Comparison of ENCODE assay signal across 10 cellular contexts in genomic region chr5:144944936-144945335, GRCh38.
"Had no signal": no experiment of that assay in that cellular context is flagged by ENCODE, and none has a peak within 500 bp of the region (broad histone marks: within the 10 kb centered on the region; RNA-seq: fewer than 3 reads in every experiment).

No MANE protein-coding gene starts in this region.

- H3K27me3 ChIP-seq: cardiac muscle cell, dorsolateral prefrontal cortex had no signal

- DNase-seq: activated CD4-positive, alpha-beta memory T cell treated with anti-CD3 and anti-CD28 coated beads, Interleukin-2, amount 10 ng/mL, durations not matched to agents 7 days and 5 days; activated CD4-positive, alpha-beta T cell treated with anti-CD3 and anti-CD28 coated beads for 4 hours; activated effector memory CD4-positive, alpha-beta T cell treated with anti-CD3 and anti-CD28 coated beads, Interleukin-2, amount 50 U/mL, for 16 hours; activated T-cell treated with anti-CD3 and anti-CD28 coated beads, Interleukin-2, amount 50 U/mL, for 48 hours; dorsolateral prefrontal cortex; endodermal cell; left colon; nephron progenitor cell had no signal

- H3K4me3 ChIP-seq: cardiac muscle cell, dorsolateral prefrontal cortex, lung had no signal

- H3K36me3 ChIP-seq: cardiac muscle cell had no signal

- H3K27ac ChIP-seq: cardiac muscle cell, dorsolateral prefrontal cortex had no signal
